In the genomic region with DNA sequence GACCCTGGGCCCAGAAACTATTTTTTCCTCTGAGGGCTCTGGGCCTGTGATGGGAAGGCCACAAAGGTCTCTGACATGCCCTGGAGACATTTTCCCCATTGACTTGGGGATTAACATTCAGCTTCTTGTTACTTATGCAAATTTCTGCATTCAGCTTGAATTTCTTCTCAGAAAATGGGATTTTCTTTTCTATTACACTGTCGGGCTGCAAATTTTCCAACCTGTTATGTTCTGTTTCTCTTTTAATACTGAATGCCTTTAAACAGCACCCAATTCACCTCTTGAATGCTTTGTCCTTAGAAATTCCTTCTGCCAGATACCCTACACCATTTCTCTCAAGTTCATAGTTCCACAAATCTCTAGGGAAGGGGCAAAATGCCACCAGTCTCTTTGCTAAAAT, we compare ENCODE assay signal across 24 cellular contexts.
A peak's percentile ranks its signal among the peaks of the same experiment; 100 is the strongest.
DNase-seq lines count a peak whose midpoint lies in the region.
"Had no signal": no experiment of that assay in that cellular context is flagged by ENCODE, and none has a peak within 500 bp of the region (broad histone marks: within the 10 kb centered on the region; RNA-seq: fewer than 3 reads in every experiment).

No MANE protein-coding gene starts in this region.

- H3K4me1 ChIP-seq in HAP-1: peaks cover 23% of the 10 kb centered on the region
- H3K4me1 ChIP-seq: A549; BE2C; BLaER1; BLaER1 treated with 17β-estradiol and CSF1 and Interleukin-3, amounts not matched to agents 10 nM and 100 nM; Caco-2 had no signal

- DNase-seq in HAP-1 (ENCODE audit: low spot score in 2 of 2) (peak; percentile 85 to 94), GDM1 (lab: John Stamatoyannopoulos, UW) (no peak)
- DNase-seq: 8988T; ACHN; AML-193; BE2C; C1 segment of cervical spinal cord; Caco-2; Calu3; CD4-positive, alpha-beta T cell; CD4-positive, CD25-positive, alpha-beta regulatory T cell; CD8-positive, alpha-beta memory T cell; CD8-positive, alpha-beta T cell; COR-L47; DMS 273 treated with DMSO at 0.1 percent for 48 hours; DMS153; DMS53; DMS79; DMS79 treated with DMSO at 0.1 percent for 48 hours; DND-41; EL had no signal

- H3K4me3 ChIP-seq in HAP-1: no peak overlapping the region
- H3K4me3 ChIP-seq: A549; BLaER1; BLaER1 treated with 17β-estradiol and CSF1 and Interleukin-3, amounts not matched to agents 10 nM and 100 nM had no signal

- no peaks in the 10 kb centered on the region; the same call in 1 of the 2 replicates for H3K36me3 ChIP-seq in HAP-1 (replicated peaks)
- H3K36me3 ChIP-seq: BE2C; BLaER1; BLaER1 treated with 17β-estradiol and CSF1 and Interleukin-3, amounts not matched to agents 10 nM and 100 nM had no signal

- no peaks in the 10 kb centered on the region for H3K9me3 ChIP-seq in HAP-1
- H3K9me3 ChIP-seq: A549; BE2C; BLaER1; BLaER1 treated with 17β-estradiol and CSF1 and Interleukin-3, amounts not matched to agents 10 nM and 100 nM; Caco-2 had no signal

- no peaks in the 10 kb centered on the region for H3K27me3 ChIP-seq in HAP-1 (ENCODE audit: low read depth)
- H3K27me3 ChIP-seq: BE2C; BLaER1; BLaER1 treated with 17β-estradiol and CSF1 and Interleukin-3, amounts not matched to agents 10 nM and 100 nM had no signal

- in situ Hi-C loops in HAP-1 (cut with MboI; ENCODE audit: low sequenced_read_pairs): no loop called here
